In the genomic region with DNA sequence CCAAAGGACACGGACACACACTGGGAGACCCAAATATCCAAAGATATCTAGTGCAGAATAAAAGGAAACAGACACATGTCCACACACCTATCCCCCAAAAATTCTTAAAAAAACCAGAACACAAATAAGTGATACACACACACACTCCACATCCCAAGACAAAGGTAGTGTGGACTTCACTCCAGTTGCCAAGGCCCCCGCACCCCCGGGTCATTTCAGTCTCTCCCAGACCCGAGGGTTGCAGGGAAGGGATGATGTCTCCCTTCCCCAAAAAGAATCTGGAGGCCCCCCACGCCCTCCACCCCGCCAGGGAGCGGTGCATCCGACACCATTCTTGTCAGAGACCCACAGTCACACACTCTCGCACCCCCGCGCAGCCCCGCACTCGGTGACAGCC, we compare ENCODE assay signal across 9 cellular contexts. TPM values are rescaled to one million over a fixed set of nuclear protein-coding genes. Genes with fewer than 3 reads are reported as not detected.
A peak's percentile ranks its signal among the peaks of the same experiment; 100 is the strongest.
DNase-seq lines count a peak whose midpoint lies in the region; ATAC-seq and TF ChIP-seq lines count a peak whose summit lies in the region.
"Had no signal": no experiment of that assay in that cellular context is flagged by ENCODE, and none has a peak within 500 bp of the region (broad histone marks: within the 10 kb centered on the region; RNA-seq: fewer than 3 reads in every experiment).

No MANE protein-coding gene starts in this region.

- TF ChIP-seq CTCF in right atrium auricular region (IDR thresholded peaks at IDR 0.05) (no peak), kidney epithelial cell (IDR thresholded peaks at IDR 0.05; ENCODE audit: insufficient read depth, low read length, poor library complexity, severe bottlenecking) (no peak), vagina (IDR thresholded peaks at IDR 0.05) (no peak)

- no peak for DNase-seq in right atrium auricular region (ENCODE audit: low spot score)
- DNase-seq in Right ventricle myocardium inferior (ENCODE audit: missing footprints) = no peak
- DNase-seq in activated naive CD8-positive, alpha-beta T cell treated with anti-CD3 and anti-CD28 coated beads, Interleukin-2, amount 50 U/mL, for 24 hours = no peak
- DNase-seq in kidney epithelial cell (ENCODE audit: low read depth) = no peak
- DNase-seq in vagina (ENCODE audit: extremely low spot score in 2 of 2) = no peak
- DNase-seq in pons (ENCODE audit: low spot score) = no peak
- DNase-seq in effector CD8-positive, alpha-beta T cell (lab: John Stamatoyannopoulos, UW) = no peak
- no peak for DNase-seq in NCI-H2029 (lab: John Stamatoyannopoulos, UW)

- no peak for TF ChIP-seq POLR2A in vagina (IDR thresholded peaks at IDR 0.05)

- H3K4me3 ChIP-seq in right atrium auricular region (peak overlapping the region; percentile 23 to 49), kidney epithelial cell (ENCODE audit: low read depth, low read length) (peak overlapping the region; percentile 69), vagina (peak overlapping the region; percentile 28 to 36)

- H3K27ac ChIP-seq in right atrium auricular region (no peak overlapping the region), vagina (no peak overlapping the region)
- H3K27ac ChIP-seq: epithelial cell of prostate had no signal

- peaks cover 21% of the 10 kb centered on the region for H3K4me1 Mint-ChIP-seq in activated naive CD8-positive, alpha-beta T cell treated with anti-CD3 and anti-CD28 coated beads, Interleukin-2, amount 50 U/mL, for 24 hours

- H3K36me3 ChIP-seq in right atrium auricular region = no peaks in the 10 kb centered on the region
- no peaks in the 10 kb centered on the region for H3K36me3 ChIP-seq in kidney epithelial cell (ENCODE audit: control insufficient read depth, insufficient read depth, low read length)
- H3K36me3 ChIP-seq in vagina = no peaks in the 10 kb centered on the region

- no peaks in the 10 kb centered on the region for H3K36me3 Mint-ChIP-seq in activated naive CD8-positive, alpha-beta T cell treated with anti-CD3 and anti-CD28 coated beads, Interleukin-2, amount 50 U/mL, for 24 hours (ENCODE audit: low read depth)

- H3K9me3 ChIP-seq in right atrium auricular region (no peaks in the 10 kb centered on the region), vagina (no peaks in the 10 kb centered on the region)

- ATAC-seq in Right ventricle myocardium inferior = no peak
- no peak for ATAC-seq in activated naive CD8-positive, alpha-beta T cell treated with anti-CD3 and anti-CD28 coated beads, Interleukin-2, amount 50 U/mL, for 24 hours

- peaks cover under 1 to 16% of the 10 kb centered on the region in 2 donors for H3K27me3 ChIP-seq in right atrium auricular region
- H3K27me3 ChIP-seq in kidney epithelial cell (ENCODE audit: control insufficient read depth, insufficient read depth, low read length) = peaks cover 13% of the 10 kb centered on the region
- peaks cover 10% of the 10 kb centered on the region for H3K27me3 ChIP-seq in vagina

- H3K4me3 Mint-ChIP-seq in activated naive CD8-positive, alpha-beta T cell treated with anti-CD3 and anti-CD28 coated beads, Interleukin-2, amount 50 U/mL, for 24 hours = peak overlapping the region; percentile 74

- peaks cover 67% of the 10 kb centered on the region for H3K27me3 Mint-ChIP-seq in activated naive CD8-positive, alpha-beta T cell treated with anti-CD3 and anti-CD28 coated beads, Interleukin-2, amount 50 U/mL, for 24 hours

- H3K27ac Mint-ChIP-seq in activated naive CD8-positive, alpha-beta T cell treated with anti-CD3 and anti-CD28 coated beads, Interleukin-2, amount 50 U/mL, for 24 hours = no peak overlapping the region

- H3K9me3 Mint-ChIP-seq in activated naive CD8-positive, alpha-beta T cell treated with anti-CD3 and anti-CD28 coated beads, Interleukin-2, amount 50 U/mL, for 24 hours = no peaks in the 10 kb centered on the region

- intact Hi-C loops in Right ventricle myocardium inferior (cut with DNase I) = no loop called here
- intact Hi-C loops in vagina (cut with DNase I) = loop anchor here (10.0 kb wide), 1 partner anchor 319 kb away; a partner anchor contains a TSS

- H3K4me1 ChIP-seq in right atrium auricular region (peaks cover 0 to 16% of the 10 kb centered on the region in 2 donors), vagina (peaks cover 17% of the 10 kb centered on the region)

RNA-seq across cellular contexts. Expression of a gene that starts 0.4 kb away (rescaled TPM):
- total RNA-seq in right atrium auricular region (not detected), Right ventricle myocardium inferior (0.11 TPM), kidney epithelial cell (1.5 and 2.1 TPM in 2 replicates), vagina (not detected)

RNA-seq across cellular contexts. Expression of a gene that starts 32.6 kb away (rescaled TPM):
- total RNA-seq in right atrium auricular region (10 to 100 TPM; 28.0 to 30.0 TPM), Right ventricle myocardium inferior (35.9 TPM), kidney epithelial cell (1.6 and 5.3 TPM in 2 replicates), vagina (86.9 TPM)

RNA-seq across cellular contexts. Expression of a gene that starts 40.8 kb away (rescaled TPM):
- total RNA-seq in right atrium auricular region = 10 to 100 TPM; 11.1 to 52.7 TPM
- total RNA-seq in Right ventricle myocardium inferior = 9.1 TPM
- total RNA-seq in kidney epithelial cell = 591 and 806 TPM in 2 replicates
- total RNA-seq in vagina = 174 TPM
